In genomic region chr5:119367502-119368237, GRCh38 we compare ENCODE assay signal across 8 cellular contexts.
A peak's percentile ranks its signal among the peaks of the same experiment; 100 is the strongest.
DNase-seq lines count a peak whose midpoint lies in the region; ATAC-seq lines count a peak whose summit lies in the region.

No MANE protein-coding gene starts in this region.

- peaks cover 25 to 72% (median 46%) of the 10 kb centered on the region in 11 experiments; a peak in 21 of 22 replicates for H3K36me3 ChIP-seq in BLaER1 treated with 17β-estradiol and CSF1 and Interleukin-3, amounts not matched to agents 10 nM and 100 nM

- H3K4me1 ChIP-seq in BLaER1 treated with 17β-estradiol and CSF1 and Interleukin-3, amounts not matched to agents 10 nM and 100 nM = peaks cover 26 to 92% (median 34%) of the 10 kb centered on the region in 10 experiments

- H3K27me3 Mint-ChIP-seq in activated naive CD8-positive, alpha-beta T cell treated with anti-CD3 and anti-CD28 coated beads, Interleukin-2, amount 50 U/mL, for 24 hours = no peaks in the 10 kb centered on the region

- peak overlapping the region; percentile 100 for H3K27ac Mint-ChIP-seq in activated naive CD8-positive, alpha-beta T cell treated with anti-CD3 and anti-CD28 coated beads, Interleukin-2, amount 50 U/mL, for 24 hours

- ATAC-seq in GM19372 (IDR thresholded peaks at IDR 0.05; ENCODE audit: low read depth, unreplicated experiment) (peak; percentile 69), HG03354 (IDR thresholded peaks at IDR 0.05; ENCODE audit: poor library complexity, severe bottlenecking, unreplicated experiment) (peak; percentile 81)
- peak; percentile 67 for ATAC-seq in activated naive CD8-positive, alpha-beta T cell treated with anti-CD3 and anti-CD28 coated beads, Interleukin-2, amount 50 U/mL, for 24 hours
- peak; percentile 70 for ATAC-seq in stimulated activated naive CD8-positive, alpha-beta T cell treated with anti-CD3 and anti-CD28 coated beads, Interleukin-15, Interleukin-2, amounts not matched to agents 100 U/mL and 50 U/mL, for 24 hours

- H3K9me3 Mint-ChIP-seq in activated naive CD8-positive, alpha-beta T cell treated with anti-CD3 and anti-CD28 coated beads, Interleukin-2, amount 50 U/mL, for 24 hours = no peaks in the 10 kb centered on the region

- peaks cover 73% of the 10 kb centered on the region for H3K36me3 Mint-ChIP-seq in activated naive CD8-positive, alpha-beta T cell treated with anti-CD3 and anti-CD28 coated beads, Interleukin-2, amount 50 U/mL, for 24 hours (ENCODE audit: low read depth)

- peaks cover 0 to 46% (median 28%) of the 10 kb centered on the region in 11 experiments; a peak in 14 of 22 replicates for H3K9me3 ChIP-seq in BLaER1 treated with 17β-estradiol and CSF1 and Interleukin-3, amounts not matched to agents 10 nM and 100 nM (replicated peaks in 1 of 11)

- H3K27me3 ChIP-seq in BLaER1 treated with 17β-estradiol and CSF1 and Interleukin-3, amounts not matched to agents 10 nM and 100 nM = no peaks in the 10 kb centered on the region

- no peak overlapping the region for H3K4me3 ChIP-seq in BLaER1 treated with 17β-estradiol and CSF1 and Interleukin-3, amounts not matched to agents 10 nM and 100 nM

- H3K4me2 ChIP-seq in BLaER1 treated with 17β-estradiol and CSF1 and Interleukin-3, amounts not matched to agents 10 nM and 100 nM = peak overlapping the region; percentile 45 to 91 (median 59)

- peak overlapping the region; percentile 80 for H3K4me3 Mint-ChIP-seq in activated naive CD8-positive, alpha-beta T cell treated with anti-CD3 and anti-CD28 coated beads, Interleukin-2, amount 50 U/mL, for 24 hours

- H3K9ac ChIP-seq in BLaER1 treated with 17β-estradiol and CSF1 and Interleukin-3, amounts not matched to agents 10 nM and 100 nM = peak overlapping the region in 3 of 11 experiments; percentile 13 to 45 (median 15); a peak in 4 of 22 replicates

- DNase-seq in activated naive CD8-positive, alpha-beta T cell treated with anti-CD3 and anti-CD28 coated beads, Interleukin-2, amount 50 U/mL, for 24 hours = no peak
- no peak for DNase-seq in stimulated activated naive CD8-positive, alpha-beta T cell treated with anti-CD3 and anti-CD28 coated beads, Interleukin-15, Interleukin-2, amounts not matched to agents 100 U/mL and 50 U/mL, for 24 hours
- DNase-seq in HuH-7 (ENCODE audit: low spot score) = no peak
- DNase-seq in Ammon's horn (ENCODE audit: low spot score) = no peak
- no peak for DNase-seq in NCI-H748 (lab: John Stamatoyannopoulos, UW; ENCODE audit: unreplicated experiment)

- peaks cover 89% of the 10 kb centered on the region for H3K4me1 Mint-ChIP-seq in activated naive CD8-positive, alpha-beta T cell treated with anti-CD3 and anti-CD28 coated beads, Interleukin-2, amount 50 U/mL, for 24 hours

- peak overlapping the region in 8 of 11 experiments; percentile 3 to 66 (median 36); a peak in 12 of 22 replicates for H3K27ac ChIP-seq in BLaER1 treated with 17β-estradiol and CSF1 and Interleukin-3, amounts not matched to agents 10 nM and 100 nM

- peaks cover 0 to 100% (median 8%) of the 10 kb centered on the region in 11 experiments; a peak in 10 of 22 replicates for H4K20me1 ChIP-seq in BLaER1 treated with 17β-estradiol and CSF1 and Interleukin-3, amounts not matched to agents 10 nM and 100 nM
